ENCODE assay signal across 28 cellular contexts in the genomic region with DNA sequence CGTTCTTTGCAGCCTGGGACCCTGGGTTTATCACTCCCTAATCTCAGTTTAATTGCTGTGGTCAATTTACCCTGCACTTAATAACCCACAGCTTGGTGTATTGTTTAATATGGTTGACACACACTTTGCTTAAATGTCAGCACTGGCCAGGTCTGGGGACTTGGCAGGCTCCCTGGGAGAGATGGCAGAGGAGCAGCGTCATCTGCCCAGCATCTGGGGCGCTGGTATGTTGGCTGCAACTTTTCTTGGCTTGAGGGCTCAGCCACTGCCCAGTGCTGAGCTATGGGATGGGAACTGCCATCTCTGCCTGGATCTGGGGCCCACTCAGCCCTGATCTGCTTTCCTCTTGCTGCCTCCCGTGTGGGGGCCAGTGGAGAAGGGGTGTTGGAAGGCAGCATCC.
DNase-seq lines count a peak whose midpoint lies in the region; ATAC-seq and TF ChIP-seq lines count a peak whose summit lies in the region.
"Had no signal": no experiment of that assay in that cellular context is flagged by ENCODE, and none has a peak within 500 bp of the region (broad histone marks: within the 10 kb centered on the region; RNA-seq: fewer than 3 reads in every experiment).

No MANE protein-coding gene starts in this region.

- no peaks in the 10 kb centered on the region for H3K79me2 ChIP-seq in H9 (ENCODE audit: insufficient read depth, low read length)
- H3K79me2 ChIP-seq: parathyroid adenoma had no signal

- intact Hi-C loops in right cardiac atrium (cut with DNase I) = no loop called here

- no peak overlapping the region for H2BK20ac ChIP-seq in H9 (ENCODE audit: low read depth, low read length, poor library complexity, severe bottlenecking)

- H3K4me3 Mint-ChIP-seq in endodermal cell = no peak overlapping the region
- no peak overlapping the region for H3K4me3 Mint-ChIP-seq in H9
- H3K4me3 Mint-ChIP-seq: activated CD4-positive, alpha-beta T cell treated with anti-CD3 and anti-CD28 coated beads, Interleukin-2, amount 10 ng/mL, durations not matched to agents 7 days and 5 days; activated CD8-positive, alpha-beta memory T cell treated with anti-CD3 and anti-CD28 coated beads, Interleukin-2, amount 10 ng/mL, durations not matched to agents 7 days and 5 days; activated naive CD4-positive, alpha-beta T cell treated with anti-CD3 and anti-CD28 coated beads for 36 hours; activated T-cell treated with anti-CD3 and anti-CD28 coated beads, Interleukin-2, amount 50 U/mL, for 72 hours; CD8-positive, alpha-beta memory T cell; nephron progenitor cell; stimulated activated naive CD8-positive, alpha-beta T cell treated with anti-CD3 and anti-CD28 coated beads, Interleukin-15, Interleukin-2, amounts not matched to agents 100 ng/mL and 50 ng/mL, for 24 hours had no signal

- no peak overlapping the region for H3K4ac ChIP-seq in H9 (ENCODE audit: low read depth, low read length)

- no peak overlapping the region for H4K8ac ChIP-seq in H9 (replicated peaks; ENCODE audit: insufficient read length, low read depth, low read length)

- H3K27me3 ChIP-seq in endodermal cell (ENCODE audit: control insufficient read depth, insufficient read depth, low read length, poor library complexity, severe bottlenecking) (no peaks in the 10 kb centered on the region), right cardiac atrium (ENCODE audit: control insufficient read depth, insufficient read depth) (no peaks in the 10 kb centered on the region), H9 (ENCODE audit: insufficient read depth, low read length) (peaks cover 2% of the 10 kb centered on the region; the same call in 1 of the 2 replicates)
- H3K27me3 ChIP-seq: breast epithelium, esophagus squamous epithelium, tibial artery had no signal

- H4K20me1 ChIP-seq in H9 (ENCODE audit: control insufficient read depth, insufficient read depth, insufficient read length) = no peaks in the 10 kb centered on the region

- no peak overlapping the region for H2BK5ac ChIP-seq in H9 (ENCODE audit: insufficient read length, low read length)

- WGBS in endodermal cell (ENCODE audit: insufficient coverage in 1 of 2, insufficient read length in 1 of 2), 2 experiments = 90 to 93% methylated on average over 2 to 4 of the region's 4 CpGs
- WGBS in right cardiac atrium = 65% methylated on average over 4 of the region's 4 CpGs
- WGBS in H9 (ENCODE audit: extremely low coverage, insufficient read length, low lambda C conversion rate) = no CpG with 5 or more reads among the region's 4 CpGs

- no peak overlapping the region for H2AK5ac ChIP-seq in H9 (ENCODE audit: insufficient read length, low read length)

- no peak overlapping the region for H2AFZ ChIP-seq in H9 (ENCODE audit: low read length)
- H2AFZ ChIP-seq: parathyroid adenoma had no signal

- no peak overlapping the region for H3K4me3 ChIP-seq in endodermal cell (ENCODE audit: low read length)
- no peak overlapping the region for H3K4me3 ChIP-seq in right cardiac atrium (ENCODE audit: low read length)
- H3K4me3 ChIP-seq: breast epithelium, esophagus squamous epithelium, tibial artery had no signal

- no peak overlapping the region for H4K5ac ChIP-seq in H9 (ENCODE audit: insufficient read length, low read depth, low read length)

- H3K79me1 ChIP-seq in H9 (ENCODE audit: insufficient read depth, low read depth, low read length, poor library complexity, severe bottlenecking) = no peaks in the 10 kb centered on the region

- H3K23ac ChIP-seq in H9 (ENCODE audit: insufficient read length, low read depth, low read length) = no peak overlapping the region

- H3K18ac ChIP-seq in H9 (ENCODE audit: insufficient read length, low read depth, low read length) = no peak overlapping the region

- H3T11ph ChIP-seq in H9 (ENCODE audit: low read length) = no peak overlapping the region

- H3K27ac Mint-ChIP-seq in endodermal cell = no peak overlapping the region
- no peak overlapping the region for H3K27ac Mint-ChIP-seq in H9
- H3K27ac Mint-ChIP-seq: activated CD4-positive, alpha-beta T cell treated with anti-CD3 and anti-CD28 coated beads, Interleukin-2, amount 10 ng/mL, durations not matched to agents 7 days and 5 days; activated CD8-positive, alpha-beta memory T cell treated with anti-CD3 and anti-CD28 coated beads, Interleukin-2, amount 10 ng/mL, durations not matched to agents 7 days and 5 days; activated naive CD4-positive, alpha-beta T cell treated with anti-CD3 and anti-CD28 coated beads for 36 hours; activated T-cell treated with anti-CD3 and anti-CD28 coated beads, Interleukin-2, amount 50 U/mL, for 72 hours; CD8-positive, alpha-beta memory T cell; stimulated activated naive CD8-positive, alpha-beta T cell treated with anti-CD3 and anti-CD28 coated beads, Interleukin-15, Interleukin-2, amounts not matched to agents 100 ng/mL and 50 ng/mL, for 24 hours had no signal

- no peaks in the 10 kb centered on the region for H3K36me3 ChIP-seq in endodermal cell (ENCODE audit: control insufficient read depth, insufficient read depth, low read length)
- H3K36me3 ChIP-seq: breast epithelium, esophagus squamous epithelium, tibial artery had no signal

- DNase-seq in DMS 273 (lab: John Stamatoyannopoulos, UW; ENCODE audit: unreplicated experiment) = peak; percentile 56
- peak; percentile 89 for DNase-seq in H4 (ENCODE audit: low spot score)
- DNase-seq in endodermal cell = peak; percentile 34
- DNase-seq in right cardiac atrium = peak; percentile 43 to 73 (median 72)
- no peak for DNase-seq in H9
- no peak for DNase-seq in NCI-H2107 (lab: John Stamatoyannopoulos, UW)
- DNase-seq: activated CD4-positive, alpha-beta T cell treated with anti-CD3 and anti-CD28 coated beads, Interleukin-2, amount 10 ng/mL, durations not matched to agents 7 days and 5 days; activated CD8-positive, alpha-beta memory T cell treated with anti-CD3 and anti-CD28 coated beads, Interleukin-2, amount 10 ng/mL, durations not matched to agents 7 days and 5 days; activated naive CD4-positive, alpha-beta T cell treated with anti-CD3 and anti-CD28 coated beads for 36 hours; activated T-cell treated with anti-CD3 and anti-CD28 coated beads, Interleukin-2, amount 50 U/mL, for 72 hours; AML-193; CD8-positive, alpha-beta memory T cell; cortex of kidney; DMS79 treated with DMSO at 0.1 percent for 48 hours; esophagus squamous epithelium; KG1; kidney; NCI-H1694 treated with DMSO at 0.1 percent for 48 hours; NCI-H2171 treated with DMSO at 0.1 percent for 48 hours; NCI-H748 treated with DMSO at 0.1 percent for 48 hours; nephron progenitor cell; tibial artery had no signal

- H3K4me1 ChIP-seq in endodermal cell (ENCODE audit: control insufficient read depth, insufficient read depth, low read length) = no peaks in the 10 kb centered on the region
- H3K4me1 ChIP-seq in right cardiac atrium (ENCODE audit: control insufficient read depth, insufficient read depth, low read length) = no peaks in the 10 kb centered on the region
- H3K4me1 ChIP-seq in H9 (ENCODE audit: insufficient read depth, low read length) = no peaks in the 10 kb centered on the region
- H3K4me1 ChIP-seq: breast epithelium, esophagus squamous epithelium, parathyroid adenoma, tibial artery had no signal

- H3K4me1 Mint-ChIP-seq in endodermal cell = peaks cover 2% of the 10 kb centered on the region
- peaks cover 2 to 3% of the 10 kb centered on the region in 2 experiments; a peak in 1 of 4 replicates for H3K4me1 Mint-ChIP-seq in H9
- H3K4me1 Mint-ChIP-seq: activated CD4-positive, alpha-beta T cell treated with anti-CD3 and anti-CD28 coated beads, Interleukin-2, amount 10 ng/mL, durations not matched to agents 7 days and 5 days; activated CD8-positive, alpha-beta memory T cell treated with anti-CD3 and anti-CD28 coated beads, Interleukin-2, amount 10 ng/mL, durations not matched to agents 7 days and 5 days; CD8-positive, alpha-beta memory T cell had no signal

- no peaks in the 10 kb centered on the region for H3K23me2 ChIP-seq in H9 (ENCODE audit: insufficient read length, low read depth, low read length, poor library complexity, severe bottlenecking)

- H2BK120ac ChIP-seq in H9 (ENCODE audit: low read depth, low read length, poor library complexity, severe bottlenecking) = no peak overlapping the region

- TF ChIP-seq CTCF in endodermal cell (conservative IDR thresholded peaks at IDR 0.05) (no peak), H9 (conservative IDR thresholded peaks at IDR 0.05) (no peak)

- no peak overlapping the region for H4K91ac ChIP-seq in H9 (ENCODE audit: insufficient read length, low read depth, low read length)

- H3K9ac ChIP-seq in endodermal cell (ENCODE audit: extremely low read depth, low read length, poor library complexity, severe bottlenecking) (no peak overlapping the region), H9 (ENCODE audit: extremely low read depth, insufficient read length, low read length) (no peak overlapping the region)
- H3K9ac ChIP-seq: parathyroid adenoma had no signal

- H3K56ac ChIP-seq in H9 (ENCODE audit: insufficient read length, low read depth, low read length) = no peak overlapping the region

- ATAC-seq in right cardiac atrium (peak; percentile 82 to 87), HG02571 (IDR thresholded peaks at IDR 0.05; ENCODE audit: unreplicated experiment) (no peak)
- ATAC-seq: activated CD8-positive, alpha-beta memory T cell treated with anti-CD3 and anti-CD28 coated beads, Interleukin-2, amount 10 ng/mL, durations not matched to agents 7 days and 5 days; activated T-cell treated with anti-CD3 and anti-CD28 coated beads, Interleukin-2, amount 50 U/mL, for 72 hours; sciatic nerve had no signal

- no peak overlapping the region for H3K27ac ChIP-seq in endodermal cell (ENCODE audit: low read depth, low read length)
- H3K27ac ChIP-seq in right cardiac atrium (ENCODE audit: low read length) = no peak overlapping the region
- no peak overlapping the region for H3K27ac ChIP-seq in H9 (ENCODE audit: insufficient read length, low read depth, low read length)
- H3K27ac ChIP-seq: breast epithelium, esophagus squamous epithelium, parathyroid adenoma, RWPE1, tibial artery had no signal

- peaks cover 10% of the 10 kb centered on the region for H3K27me3 Mint-ChIP-seq in endodermal cell (ENCODE audit: insufficient read depth)
- H3K27me3 Mint-ChIP-seq in H9 (ENCODE audit: low read depth) = no peaks in the 10 kb centered on the region; the same call in 1 of the 2 replicates
- H3K27me3 Mint-ChIP-seq: activated CD4-positive, alpha-beta T cell treated with anti-CD3 and anti-CD28 coated beads, Interleukin-2, amount 10 ng/mL, durations not matched to agents 7 days and 5 days; activated CD8-positive, alpha-beta memory T cell treated with anti-CD3 and anti-CD28 coated beads, Interleukin-2, amount 10 ng/mL, durations not matched to agents 7 days and 5 days had no signal

- H3K9me3 Mint-ChIP-seq in endodermal cell = no peaks in the 10 kb centered on the region
- H3K9me3 Mint-ChIP-seq in H9 = peaks cover 0 to 3% of the 10 kb centered on the region in 2 experiments; a peak in 2 of 5 replicates
- H3K9me3 Mint-ChIP-seq: activated CD4-positive, alpha-beta T cell treated with anti-CD3 and anti-CD28 coated beads, Interleukin-2, amount 10 ng/mL, durations not matched to agents 7 days and 5 days; activated naive CD4-positive, alpha-beta T cell treated with anti-CD3 and anti-CD28 coated beads for 36 hours; activated T-cell treated with anti-CD3 and anti-CD28 coated beads, Interleukin-2, amount 50 U/mL, for 72 hours; CD8-positive, alpha-beta memory T cell; stimulated activated naive CD8-positive, alpha-beta T cell treated with anti-CD3 and anti-CD28 coated beads, Interleukin-15, Interleukin-2, amounts not matched to agents 100 ng/mL and 50 ng/mL, for 24 hours had no signal

- H2BK12ac ChIP-seq in H9 (ENCODE audit: insufficient read length, low read depth, low read length) = no peak overlapping the region

- H3K36me3 Mint-ChIP-seq in endodermal cell (ENCODE audit: low read depth) (no peaks in the 10 kb centered on the region), H9 (ENCODE audit: insufficient read depth in 1 of 3, low read depth in 3 of 3) (no peaks in the 10 kb centered on the region)
- H3K36me3 Mint-ChIP-seq: activated CD8-positive, alpha-beta memory T cell treated with anti-CD3 and anti-CD28 coated beads, Interleukin-2, amount 10 ng/mL, durations not matched to agents 7 days and 5 days; CD8-positive, alpha-beta memory T cell had no signal

- no peaks in the 10 kb centered on the region for H3K9me3 ChIP-seq in endodermal cell (ENCODE audit: control insufficient read depth, low read length)
- no peaks in the 10 kb centered on the region for H3K9me3 ChIP-seq in right cardiac atrium (ENCODE audit: control insufficient read depth, low read length)
- H3K9me3 ChIP-seq in H9 (ENCODE audit: control insufficient read depth, low read depth, low read length) = no peaks in the 10 kb centered on the region
- H3K9me3 ChIP-seq: breast epithelium, esophagus squamous epithelium, tibial artery had no signal

- H3K14ac ChIP-seq in H9 (ENCODE audit: insufficient read depth, low read length) = no peak overlapping the region; the same call in 1 of the 2 replicates

- no peak overlapping the region for H3K4me2 ChIP-seq in H9 (ENCODE audit: insufficient read depth, insufficient read length, low read length)

- H2BK15ac ChIP-seq in H9 (ENCODE audit: low read depth, low read length) = no peak overlapping the region; the same call in 1 of the 2 replicates

Comparison
In these comparisons a context has a peak if more than half of its experiments do, and no peak if none do; other contexts are left out.
1. DNase-seq: peak in DMS 273 (single experiment), H4 (single experiment), endodermal cell (single experiment) and right cardiac atrium (3 of 3); none in H9 (single experiment) and NCI-H2107 (single experiment).